Comparison of ENCODE assay signal across 12 cellular contexts in the genomic region with DNA sequence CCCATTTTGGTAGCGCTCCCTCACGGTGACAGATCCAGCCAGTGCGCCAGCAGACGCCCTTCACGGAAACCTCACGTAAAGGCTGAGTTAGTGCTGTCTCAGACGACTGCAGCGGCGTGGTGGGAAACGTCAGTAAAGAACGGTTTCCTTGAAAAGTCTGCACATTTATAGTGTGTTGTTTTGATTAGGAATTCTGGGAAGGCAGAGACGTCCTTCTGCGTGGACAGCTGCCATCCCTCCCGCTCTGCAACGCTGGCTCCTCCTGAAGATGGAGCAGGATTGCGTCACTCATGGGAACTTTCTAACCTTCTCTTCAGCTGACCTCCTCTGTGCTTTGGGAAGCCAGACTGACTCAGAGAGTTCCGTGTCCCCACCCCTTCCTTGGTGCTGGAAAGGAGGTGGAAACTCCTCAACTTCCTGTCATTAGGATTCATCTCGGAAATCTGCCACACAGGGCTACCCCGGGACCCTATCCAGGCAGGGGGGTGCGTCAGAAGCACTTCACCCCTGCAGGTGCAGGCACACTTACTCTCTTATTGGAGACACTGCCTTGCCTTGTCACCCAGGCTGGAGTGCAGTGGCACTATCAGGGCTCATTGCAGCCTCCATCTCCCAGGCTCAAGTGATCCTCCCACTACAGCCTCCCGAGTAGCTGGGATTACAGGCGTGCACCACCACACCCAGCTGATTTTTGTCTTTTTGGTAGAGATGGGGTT. TPM values are rescaled to one million over a fixed set of nuclear protein-coding genes. Genes with fewer than 3 reads are reported as not detected.
A peak's percentile ranks its signal among the peaks of the same experiment; 100 is the strongest.
DNase-seq lines count a peak whose midpoint lies in the region; ATAC-seq and TF ChIP-seq lines count a peak whose summit lies in the region.
"Had no signal": no experiment of that assay in that cellular context is flagged by ENCODE, and none has a peak within 500 bp of the region (broad histone marks: within the 10 kb centered on the region; RNA-seq: fewer than 3 reads in every experiment).

No MANE protein-coding gene starts in this region.

- ATAC-seq in aorta (ENCODE audit: low FRiP score), result peak; percentile 93
- ATAC-seq in GM18502 (IDR thresholded peaks at IDR 0.05; ENCODE audit: poor library complexity, unreplicated experiment), result no peak
- no peak for ATAC-seq in HG02571 (IDR thresholded peaks at IDR 0.05; ENCODE audit: unreplicated experiment)
- ATAC-seq: activated naive CD4-positive, alpha-beta T cell treated with anti-CD3 and anti-CD28 coated beads, Interleukin-2, amount 50 U/mL, for 72 hours had no signal

- H3K27ac ChIP-seq in muscle layer of colon (ENCODE audit: low read depth, low read length), result peak overlapping the region; percentile 78
- no peak overlapping the region for H3K27ac ChIP-seq in aorta (ENCODE audit: low read depth in 1 of 2, low read length in 2 of 2)

- no peaks in the 10 kb centered on the region for H3K9me3 ChIP-seq in muscle layer of colon (ENCODE audit: low read length)
- H3K9me3 ChIP-seq in aorta (ENCODE audit: control insufficient read depth, low read length), result no peaks in the 10 kb centered on the region

- H3K4me1 ChIP-seq in muscle layer of colon (ENCODE audit: insufficient read depth, low read length), result peaks cover 10% of the 10 kb centered on the region
- no peaks in the 10 kb centered on the region for H3K4me1 ChIP-seq in aorta (ENCODE audit: control insufficient read depth in 1 of 2, insufficient read depth in 2 of 2, low read length in 2 of 2)

- H3K36me3 ChIP-seq in muscle layer of colon (ENCODE audit: insufficient read depth, low read length), result no peaks in the 10 kb centered on the region
- no peaks in the 10 kb centered on the region for H3K36me3 ChIP-seq in aorta (ENCODE audit: control insufficient read depth in 1 of 2, insufficient read depth in 2 of 2, low read length in 1 of 2)

- H3K9ac ChIP-seq in muscle layer of colon (ENCODE audit: low read length), result no peak overlapping the region

- WGBS in aorta, 2 donors, result 13 to 17% methylated on average over 22 of the region's 22 CpGs

- H3K4me3 ChIP-seq in fibroblast of mammary gland (ENCODE audit: control insufficient read depth, low read depth, low read length) (peak overlapping the region; percentile 9), muscle layer of colon (ENCODE audit: low read depth in 1 of 2, low read length in 2 of 2) (peak overlapping the region in 1 of 2 donors; percentile 47), aorta (ENCODE audit: low read length in 2 of 2) (no peak overlapping the region)

- H3K27me3 ChIP-seq in muscle layer of colon (ENCODE audit: control insufficient read depth in 1 of 2, insufficient read depth in 2 of 2, low read length in 2 of 2) (no peaks in the 10 kb centered on the region), aorta (ENCODE audit: control insufficient read depth in 1 of 2, insufficient read depth in 2 of 2, low read length in 1 of 2) (no peaks in the 10 kb centered on the region)

- intact Hi-C loops in aorta (cut with DNase I), result no loop called here

- no peak for TF ChIP-seq CTCF in fibroblast of mammary gland (conservative IDR thresholded peaks at IDR 0.05; ENCODE audit: control insufficient read depth, insufficient read depth, low read depth, low read length)

- DNase-seq in SHP77 (lab: John Stamatoyannopoulos, UW) (peak; percentile 29 to 30), SHP77 treated with DMSO at 0.1 percent for 48 hours (lab: John Stamatoyannopoulos, UW) (no peak), fibroblast of mammary gland (ENCODE audit: low read depth) (peak; percentile 100), aorta (peak; percentile 82 to 85), Kasumi-1 (lab: John Stamatoyannopoulos, UW) (no peak)
- DNase-seq: 8988T, NCI-H774 had no signal

RNA-seq across cellular contexts. Expression of a gene that starts 24.3 kb away (rescaled TPM):
- 100 to 1,000 TPM; 108 to 192 TPM for total RNA-seq in aorta
- polyA plus RNA-seq in aorta, result 10 to 100 TPM in 1 of 2 donors, 1 to 10 TPM in 1; 8.9 to 33.3 TPM
- polyA plus RNA-seq: IgD-negative memory B cell had no signal

Comparison
In these comparisons a context has a peak if more than half of its experiments do, and no peak if none do; other contexts are left out.
1. DNase-seq: peak in SHP77 (2 of 2), fibroblast of mammary gland (single experiment) and aorta (2 of 2); none in SHP77 treated with DMSO at 0.1 percent for 48 hours (single experiment) and Kasumi-1 (0 of 2).